Comparison of ENCODE assay signal across 11 cellular contexts in genomic region chr4:53705972-53706371, GRCh38.
DNase-seq lines count a peak whose midpoint lies in the region; ATAC-seq and TF ChIP-seq lines count a peak whose summit lies in the region.
"Had no signal": no experiment of that assay in that cellular context is flagged by ENCODE, and none has a peak within 500 bp of the region (broad histone marks: within the 10 kb centered on the region; RNA-seq: fewer than 3 reads in every experiment).

No MANE protein-coding gene starts in this region.

- no peak overlapping the region for H3K23ac ChIP-seq in mesenchymal stem cell (ENCODE audit: low read length in 2 of 2)

- H3K36me3 Mint-ChIP-seq in HFFc6 (ENCODE audit: low read depth) (peaks cover 5% of the 10 kb centered on the region), activated B cell treated with CpG ODN at 0.5 μM for 24 hours (ENCODE audit: low read depth) (no peaks in the 10 kb centered on the region)
- H3K36me3 Mint-ChIP-seq in effector memory CD8-positive, alpha-beta T cell (ENCODE audit: insufficient read depth), result no peaks in the 10 kb centered on the region

- H2BK5ac ChIP-seq in mesenchymal stem cell (ENCODE audit: low read depth, low read length, poor library complexity, severe bottlenecking), result no peak overlapping the region

- POLR2A ChIA-PET in activated B cell treated with CpG ODN at 0.5 μM for 24 hours (lab: Charles Lee), result interaction anchor here (1.5 kb wide), 1 partner anchor 42 kb away, joined by 6 read pairs; no protein-coding TSS in a partner anchor

- 73% methylated on average over 4 of the region's 4 CpGs for WGBS in mesenchymal stem cell
- WGBS in upper lobe of left lung, 2 donors, result 37 to 50% methylated on average over 4 of the region's 4 CpGs
- WGBS in psoas muscle, 3 donors, result 34 to 49% (median 40%) methylated on average over 4 of the region's 4 CpGs

- H3K9me3 ChIP-seq in mesenchymal stem cell (ENCODE audit: control insufficient read depth, low read length) (no peaks in the 10 kb centered on the region), upper lobe of left lung (no peaks in the 10 kb centered on the region), psoas muscle (no peaks in the 10 kb centered on the region)

- H3K4me1 ChIP-seq in mesenchymal stem cell (ENCODE audit: control insufficient read depth, insufficient read depth, low read depth, low read length) (peaks cover 8% of the 10 kb centered on the region), upper lobe of left lung (peaks cover 28 to 45% (median 29%) of the 10 kb centered on the region in 4 donors), psoas muscle (peaks cover 10% of the 10 kb centered on the region)

- H3K79me1 ChIP-seq in mesenchymal stem cell (replicated peaks; ENCODE audit: low read length, poor library complexity, severe bottlenecking), result no peaks in the 10 kb centered on the region

- peak overlapping the region; percentile 58 for H3K9ac ChIP-seq in mesenchymal stem cell (ENCODE audit: low read length)

- no peak for DNase-seq in HFFc6
- no peak for DNase-seq in activated B cell treated with CpG ODN at 0.5 μM for 24 hours
- no peak for DNase-seq in mesenchymal stem cell
- DNase-seq in upper lobe of left lung, result no peak
- no peak for DNase-seq in psoas muscle
- no peak for DNase-seq in C1 segment of cervical spinal cord (lab: John Stamatoyannopoulos, UW)
- DNase-seq in effector memory CD8-positive, alpha-beta T cell, result no peak
- DNase-seq: DND-41, NCI-H2171, PC-9 had no signal

- H3K27me3 ChIP-seq in mesenchymal stem cell (ENCODE audit: control insufficient read depth in 1 of 2, insufficient read depth in 1 of 2, low read length in 2 of 2), result no peaks in the 10 kb centered on the region
- no peaks in the 10 kb centered on the region for H3K27me3 ChIP-seq in upper lobe of left lung
- no peaks in the 10 kb centered on the region for H3K27me3 ChIP-seq in psoas muscle (ENCODE audit: insufficient read depth in 3 of 3, low read length in 2 of 3)
- H3K27me3 ChIP-seq: SJCRH30 had no signal

- H3K4me3 Mint-ChIP-seq in HFFc6 (peak overlapping the region; percentile 6; the same call in 1 of the 2 replicates), activated B cell treated with CpG ODN at 0.5 μM for 24 hours (no peak overlapping the region)
- no peak overlapping the region for H3K4me3 Mint-ChIP-seq in effector memory CD8-positive, alpha-beta T cell

- CTCF ChIA-PET in activated B cell treated with CpG ODN at 0.5 μM for 24 hours (lab: Charles Lee), result interaction anchor here (0.6 to 2.9 kb wide), 13 partner anchors 22 to 528 kb away, joined by 3 to 38 read pairs (median 4); no protein-coding TSS in a partner anchor

- peak overlapping the region; percentile 85 for H4K91ac ChIP-seq in mesenchymal stem cell (ENCODE audit: low read length)

- ATAC-seq in activated B cell treated with CpG ODN at 0.5 μM for 24 hours (ENCODE audit: low read depth) (no peak), upper lobe of left lung (ENCODE audit: low FRiP score in 2 of 2) (no peak), psoas muscle (no peak)
- ATAC-seq in effector memory CD8-positive, alpha-beta T cell (replicated peaks), result no peak

- peak overlapping the region; percentile 84 to 87 for H2BK12ac ChIP-seq in mesenchymal stem cell (ENCODE audit: low read length in 2 of 2)

- intact Hi-C loops in activated B cell treated with CpG ODN at 0.5 μM for 24 hours (cut with micrococcal nuclease), result loop anchor here (1.0 to 10.0 kb wide), 7 partner anchors 98 to 527 kb away; partner anchors contain the start of gene GSX2
- intact Hi-C loops in psoas muscle (cut with DNase I), result loop anchor here in 1 of 2 donors (5.0 to 10.0 kb wide), 2 partner anchors 199 to 511 kb away; no protein-coding TSS in a partner anchor

- no peak overlapping the region for H3K4me3 ChIP-seq in mesenchymal stem cell (ENCODE audit: insufficient read depth in 1 of 2, low read depth in 1 of 2, low read length in 2 of 2)
- H3K4me3 ChIP-seq in upper lobe of left lung, result no peak overlapping the region
- no peak overlapping the region for H3K4me3 ChIP-seq in psoas muscle
- H3K4me3 ChIP-seq: PC-9, SJCRH30 had no signal

- TF ChIP-seq CTCF in HFFc6 (IDR thresholded peaks at IDR 0.05) (no peak), activated B cell treated with CpG ODN at 0.5 μM for 24 hours (IDR thresholded peaks at IDR 0.05) (no peak), upper lobe of left lung (IDR thresholded peaks at IDR 0.05) (no peak), psoas muscle (IDR thresholded peaks at IDR 0.05) (no peak)

- no peak overlapping the region for H2AFZ ChIP-seq in mesenchymal stem cell (ENCODE audit: low read depth, low read length)
- H2AFZ ChIP-seq: PC-9 had no signal

- peak overlapping the region; percentile 90 for H2AK5ac ChIP-seq in mesenchymal stem cell (ENCODE audit: low read length, severe bottlenecking)

- peak overlapping the region; percentile 75; the same call in 1 of the 2 replicates for H3K27ac Mint-ChIP-seq in HFFc6
- peak overlapping the region; percentile 57 for H3K27ac Mint-ChIP-seq in activated B cell treated with CpG ODN at 0.5 μM for 24 hours
- no peak overlapping the region for H3K27ac Mint-ChIP-seq in effector memory CD8-positive, alpha-beta T cell

- H3K14ac ChIP-seq in mesenchymal stem cell (ENCODE audit: low read length in 2 of 2), result peak overlapping the region in 1 of 2 experiments; percentile 78

- peak overlapping the region; percentile 97 for H2BK15ac ChIP-seq in mesenchymal stem cell (ENCODE audit: low read depth, poor library complexity, severe bottlenecking)

- H3K4ac ChIP-seq in mesenchymal stem cell (ENCODE audit: low read depth in 1 of 2, low read length in 2 of 2), result peak overlapping the region; percentile 83 to 86

- H2BK120ac ChIP-seq in mesenchymal stem cell (ENCODE audit: low read depth, low read length), result peak overlapping the region; percentile 39

- H3K18ac ChIP-seq in mesenchymal stem cell (ENCODE audit: low read depth in 1 of 2, low read length in 2 of 2), result peak overlapping the region; percentile 81 to 89

- no peak overlapping the region for H3K27ac ChIP-seq in mesenchymal stem cell (ENCODE audit: low read length, poor library complexity, severe bottlenecking)
- H3K27ac ChIP-seq in upper lobe of left lung, result peak overlapping the region in 2 of 4 donors; percentile 7 to 38
- no peak overlapping the region for H3K27ac ChIP-seq in psoas muscle
- H3K27ac ChIP-seq: PC-9, SJCRH30 had no signal

- H4K8ac ChIP-seq in mesenchymal stem cell (ENCODE audit: low read length), result peak overlapping the region; percentile 88

- no peak for TF ChIP-seq EP300 in upper lobe of left lung (IDR thresholded peaks at IDR 0.05)

- H3K36me3 ChIP-seq in mesenchymal stem cell (ENCODE audit: control insufficient read depth in 1 of 2, insufficient read depth in 2 of 2, low read depth in 1 of 2, low read length in 2 of 2) (no peaks in the 10 kb centered on the region), upper lobe of left lung (no peaks in the 10 kb centered on the region), psoas muscle (ENCODE audit: insufficient read depth in 1 of 2, low read depth in 1 of 2) (no peaks in the 10 kb centered on the region)
- H3K36me3 ChIP-seq: SJCRH30 had no signal

- no peak overlapping the region for H3K4me2 ChIP-seq in mesenchymal stem cell (ENCODE audit: low read length, poor library complexity, severe bottlenecking)
- H3K4me2 ChIP-seq: PC-9 had no signal

- TF ChIP-seq POLR2A in upper lobe of left lung (IDR thresholded peaks at IDR 0.05), result no peak

- H3K9me3 Mint-ChIP-seq in HFFc6 (no peaks in the 10 kb centered on the region), activated B cell treated with CpG ODN at 0.5 μM for 24 hours (peaks cover 2% of the 10 kb centered on the region)
- H3K9me3 Mint-ChIP-seq in effector memory CD8-positive, alpha-beta T cell, result no peaks in the 10 kb centered on the region

- H3K27me3 Mint-ChIP-seq in HFFc6 (ENCODE audit: insufficient read depth) (peaks cover 1% of the 10 kb centered on the region; the same call in 1 of the 2 replicates), activated B cell treated with CpG ODN at 0.5 μM for 24 hours (no peaks in the 10 kb centered on the region)
- H3K27me3 Mint-ChIP-seq in effector memory CD8-positive, alpha-beta T cell, result peaks cover 14 to 32% of the 10 kb centered on the region in 2 donors

- peaks cover 62% of the 10 kb centered on the region for H3K4me1 Mint-ChIP-seq in HFFc6 (ENCODE audit: low read depth)
- peaks cover 60% of the 10 kb centered on the region for H3K4me1 Mint-ChIP-seq in activated B cell treated with CpG ODN at 0.5 μM for 24 hours
- H3K4me1 Mint-ChIP-seq in effector memory CD8-positive, alpha-beta T cell (ENCODE audit: low read depth in 2 of 2), result peaks cover 6 to 7% of the 10 kb centered on the region in 2 donors

Comparison
In these comparisons a context has a peak if more than half of its experiments do, and no peak if none do; other contexts are left out.
1. H3K27ac Mint-ChIP-seq: peak in HFFc6 (single experiment) and activated B cell treated with CpG ODN at 0.5 μM for 24 hours (single experiment); none in effector memory CD8-positive, alpha-beta T cell (0 of 2).